ENCODE assay signal across 9 cellular contexts in genomic region chr10:43647576-43647975, GRCh38. TPM values are rescaled to one million over a fixed set of nuclear protein-coding genes. Genes with fewer than 3 reads are reported as not detected.
A peak's percentile ranks its signal among the peaks of the same experiment; 100 is the strongest.
DNase-seq lines count a peak whose midpoint lies in the region; ATAC-seq and TF ChIP-seq lines count a peak whose summit lies in the region.
"Had no signal": no experiment of that assay in that cellular context is flagged by ENCODE, and none has a peak within 500 bp of the region (broad histone marks: within the 10 kb centered on the region; RNA-seq: fewer than 3 reads in every experiment).

No MANE protein-coding gene starts in this region.

- peaks cover 35% of the 10 kb centered on the region for H3K36me3 ChIP-seq in GM23248 (ENCODE audit: low read depth)
- peaks cover 13% of the 10 kb centered on the region for H3K36me3 ChIP-seq in SJCRH30
- H3K36me3 ChIP-seq in sigmoid colon = peaks cover 31 to 42% (median 34%) of the 10 kb centered on the region in 4 donors
- H3K36me3 ChIP-seq in BE2C = peaks cover 14% of the 10 kb centered on the region

- H3K4me2 ChIP-seq in GM23248 (ENCODE audit: unreplicated experiment) = peak overlapping the region; percentile 77

- peak overlapping the region; percentile 89 for H3K9ac ChIP-seq in GM23248

- peak; percentile 7 for DNase-seq in GM23248
- peak; percentile 82 to 85 for DNase-seq in SJCRH30
- DNase-seq in fibroblast of mammary gland (ENCODE audit: low read depth) = peak; percentile 10
- DNase-seq in sigmoid colon = no peak
- no peak for DNase-seq in BE2C
- DNase-seq in HCEC 1CT = no peak
- DNase-seq: NCI-H2081 treated with DMSO at 0.1 percent for 48 hours had no signal

- TF ChIP-seq CTCF in fibroblast of mammary gland (conservative IDR thresholded peaks at IDR 0.05; ENCODE audit: control insufficient read depth, insufficient read depth, low read depth, low read length) = no peak
- TF ChIP-seq CTCF in sigmoid colon (IDR thresholded peaks at IDR 0.05) = no peak
- TF ChIP-seq CTCF in BE2C (IDR thresholded peaks at IDR 0.05; ENCODE audit: low read depth, low read length) = no peak

- H3K79me2 ChIP-seq in GM23248 (ENCODE audit: insufficient read depth) = peaks cover 18% of the 10 kb centered on the region

- H3K27me3 ChIP-seq in GM23248 (replicated peaks; ENCODE audit: insufficient read depth) (no peaks in the 10 kb centered on the region), SJCRH30 (no peaks in the 10 kb centered on the region), sigmoid colon (no peaks in the 10 kb centered on the region), BE2C (no peaks in the 10 kb centered on the region)

- in situ Hi-C loops in GM23248 (cut with MboI) = no loop called here

- H3K4me1 ChIP-seq in GM23248 (ENCODE audit: insufficient read depth) = no peaks in the 10 kb centered on the region
- no peaks in the 10 kb centered on the region for H3K4me1 ChIP-seq in SJCRH30
- H3K4me1 ChIP-seq in sigmoid colon = peaks cover 0 to 17% (median 8%) of the 10 kb centered on the region in 4 donors
- H3K4me1 ChIP-seq in BE2C = no peaks in the 10 kb centered on the region

- no peaks in the 10 kb centered on the region for H3K9me2 ChIP-seq in GM23248 (ENCODE audit: insufficient read depth)

- intact Hi-C loops in sigmoid colon (cut with DNase I) = no loop called here

- 99 to 100% methylated on average over 6 of the region's 6 CpGs for WGBS in GM23248 (ENCODE audit: low coverage in 1 of 2, low lambda C conversion rate in 2 of 2, missing lambda C conversion rate in 2 of 2), 2 experiments
- WGBS in sigmoid colon, 2 donors = 98% methylated on average over 6 of the region's 6 CpGs

- H3F3A ChIP-seq in GM23248 (ENCODE audit: insufficient read depth) = peaks cover 9% of the 10 kb centered on the region; the same call in 1 of the 2 replicates

- peak overlapping the region; percentile 95 for H2AFZ ChIP-seq in GM23248

- ATAC-seq in HG03354 (IDR thresholded peaks at IDR 0.05; ENCODE audit: poor library complexity, severe bottlenecking, unreplicated experiment) = no peak

- TF ChIP-seq POLR2A in sigmoid colon (IDR thresholded peaks at IDR 0.05) = no peak

- H3K27ac ChIP-seq in GM23248 (no peak overlapping the region), SJCRH30 (peak overlapping the region; percentile 92), sigmoid colon (no peak overlapping the region)
- H3K27ac ChIP-seq: epithelial cell of prostate had no signal

- peaks cover 12% of the 10 kb centered on the region for H3K9me3 ChIP-seq in GM23248 (ENCODE audit: low read depth)
- no peaks in the 10 kb centered on the region; the same call in 1 of the 2 replicates for H3K9me3 ChIP-seq in SJCRH30 (replicated peaks)
- H3K9me3 ChIP-seq in sigmoid colon = peaks cover 29 to 42% (median 35%) of the 10 kb centered on the region in 4 donors
- H3K9me3 ChIP-seq in BE2C = peaks cover 7% of the 10 kb centered on the region

- no peaks in the 10 kb centered on the region for H4K20me1 ChIP-seq in GM23248 (ENCODE audit: insufficient read depth)

- H3K4me3 ChIP-seq in GM23248 = peak overlapping the region; percentile 77
- H3K4me3 ChIP-seq in SJCRH30 = peak overlapping the region; percentile 82
- H3K4me3 ChIP-seq in fibroblast of mammary gland (ENCODE audit: control insufficient read depth, low read depth, low read length) = no peak overlapping the region
- H3K4me3 ChIP-seq in sigmoid colon = peak overlapping the region in 3 of 4 donors; percentile 72 to 90 (median 87)
- H3K4me3 ChIP-seq in BE2C (ENCODE audit: low read depth, low read length) = no peak overlapping the region

- TF ChIP-seq EP300 in sigmoid colon (IDR thresholded peaks at IDR 0.05) = no peak

RNA-seq across cellular contexts. Expression of gene ZNF32, which starts 1.1 kb away (rescaled TPM):
- total RNA-seq in GM23248 (2014; rRNA removed; shearing (Covaris generic)) = 24.6 and 32.1 TPM in 2 replicates
- polyA plus RNA-seq in GM23248 (2016; fragmentation: Nextera tagmentation; extraction: Ambion mirVana) (39.7 and 42.1 TPM in 2 replicates), sigmoid colon (10 to 100 TPM; 21.3 to 31.2 (median 21.9) TPM)
- 12.0 and 14.8 TPM in 2 replicates for total RNA-seq in SJCRH30 (2014; rRNA removed; shearing (Covaris generic))
- total RNA-seq in sigmoid colon = 100 to 1,000 TPM in 2 of 4 donors, 10 to 100 TPM in 2; 72.1 to 108 (median 94.6) TPM
- polyA plus RNA-seq in BE2C (2012; ENCODE audit: insufficient read depth, insufficient read length, low read depth) = 39.7 TPM

RNA-seq across cellular contexts. Expression of gene ZNF485, which starts 41.3 kb away (rescaled TPM):
- total RNA-seq in GM23248 (2014; rRNA removed; shearing (Covaris generic)) = 1.5 and 6.7 TPM in 2 replicates
- polyA plus RNA-seq in GM23248 (2016; fragmentation: Nextera tagmentation; extraction: Ambion mirVana) (1.7 and 1.9 TPM in 2 replicates), sigmoid colon (1 to 10 TPM in 2 of 3 donors, under 1 TPM in 1; 0.46 to 3.3 (median 1.8) TPM)
- 2.2 and 2.9 TPM in 2 replicates for total RNA-seq in SJCRH30 (2014; rRNA removed; shearing (Covaris generic))
- total RNA-seq in sigmoid colon = 1 to 10 TPM; 2.2 to 3.8 (median 2.9) TPM
- 2.7 TPM for polyA plus RNA-seq in BE2C (2012; ENCODE audit: insufficient read depth, insufficient read length, low read depth)

Comparison
In these comparisons a context has a peak if more than half of its experiments do, and no peak if none do; other contexts are left out.
1. DNase-seq: peak in GM23248 (single experiment), SJCRH30 (2 of 2) and fibroblast of mammary gland (single experiment); none in sigmoid colon (single experiment), BE2C (single experiment) and HCEC 1CT (single experiment).
2. H3K4me3 ChIP-seq: peak in GM23248 (single experiment), SJCRH30 (single experiment) and sigmoid colon (3 of 4); none in fibroblast of mammary gland (single experiment) and BE2C (single experiment).